ENCODE assay signal across 8 cellular contexts in the genomic region with DNA sequence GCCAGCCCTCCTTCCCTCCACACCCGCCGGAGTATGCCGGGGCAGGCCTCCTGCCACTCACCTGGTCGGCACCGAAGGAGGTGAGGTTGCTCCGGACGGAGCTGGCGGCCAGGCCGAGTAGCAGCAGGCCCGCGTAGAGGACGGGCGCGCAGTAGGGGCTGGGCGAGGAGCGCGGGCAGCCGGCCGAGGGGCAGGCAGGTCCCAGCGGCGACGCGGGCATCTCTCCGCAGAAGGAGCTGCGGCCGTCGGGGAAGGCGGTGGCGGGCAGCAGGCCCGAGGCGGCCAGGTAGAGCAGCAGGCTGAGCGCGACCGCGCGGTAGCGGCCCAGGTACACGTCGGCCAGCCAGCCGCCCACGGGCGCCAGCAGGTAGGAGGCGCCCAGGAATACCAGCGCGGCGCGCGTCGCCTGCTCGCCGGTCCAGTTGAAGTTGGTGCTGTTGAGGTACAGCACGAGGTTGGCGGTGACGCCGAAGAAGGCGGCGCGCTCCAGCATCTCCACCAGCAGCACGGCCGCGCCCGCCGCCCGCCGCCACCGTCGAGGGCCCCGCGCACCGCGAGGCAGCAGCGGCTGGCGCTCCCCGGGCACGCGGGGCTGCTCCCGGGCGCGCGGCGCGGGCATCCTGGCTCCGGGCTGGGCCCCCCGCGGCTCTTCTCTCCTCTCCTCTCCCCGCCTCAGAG.
DNase-seq lines count a peak whose midpoint lies in the region; ATAC-seq and TF ChIP-seq lines count a peak whose summit lies in the region.

No MANE protein-coding gene starts in this region.

- H3K4me3 ChIP-seq in foreskin fibroblast (ENCODE audit: low read depth in 1 of 2, low read length in 2 of 2) (peak overlapping the region; percentile 44 to 52), rectal smooth muscle tissue (ENCODE audit: low read length) (peak overlapping the region; percentile 72)

- H3K36me3 ChIP-seq in rectal smooth muscle tissue (ENCODE audit: control insufficient read depth, insufficient read depth, low read length), result no peaks in the 10 kb centered on the region

- H3K27ac ChIP-seq in rectal smooth muscle tissue (ENCODE audit: low read depth, low read length), result peak overlapping the region; percentile 22

- no peak for TF ChIP-seq CTCF in foreskin fibroblast (IDR thresholded peaks at IDR 0.05; ENCODE audit: low read depth, low read length)

- peaks cover 19% of the 10 kb centered on the region for H3K4me1 Mint-ChIP-seq in T-helper 1 cell treated with Interleukin-12 subunit alpha and Interleukin-12 subunit beta and Interleukin-4 antibody, amounts not matched to agents 30 μg/mL and 1 μg/mL, for 36 hours (ENCODE audit: low read depth)

- H3K4me3 Mint-ChIP-seq in T-helper 1 cell treated with Interleukin-12 subunit alpha and Interleukin-12 subunit beta and Interleukin-4 antibody, amounts not matched to agents 30 μg/mL and 1 μg/mL, for 36 hours, result peak overlapping the region; percentile 76

- no peak overlapping the region for H3K9ac ChIP-seq in rectal smooth muscle tissue (ENCODE audit: low read length)

- peak overlapping the region; percentile 49 for H3K27ac Mint-ChIP-seq in T-helper 1 cell treated with Interleukin-12 subunit alpha and Interleukin-12 subunit beta and Interleukin-4 antibody, amounts not matched to agents 30 μg/mL and 1 μg/mL, for 36 hours

- peaks cover 34% of the 10 kb centered on the region for H3K27me3 Mint-ChIP-seq in T-helper 1 cell treated with Interleukin-12 subunit alpha and Interleukin-12 subunit beta and Interleukin-4 antibody, amounts not matched to agents 30 μg/mL and 1 μg/mL, for 36 hours (ENCODE audit: low read depth)

- no peaks in the 10 kb centered on the region for H3K9me3 Mint-ChIP-seq in T-helper 1 cell treated with Interleukin-12 subunit alpha and Interleukin-12 subunit beta and Interleukin-4 antibody, amounts not matched to agents 30 μg/mL and 1 μg/mL, for 36 hours

- peak; percentile 26 for DNase-seq in EL
- DNase-seq in foreskin fibroblast, result peak in 1 of 2 donors; percentile 27
- no peak for DNase-seq in COLO829 (ENCODE audit: low spot score)

- no peaks in the 10 kb centered on the region for H3K36me3 Mint-ChIP-seq in T-helper 1 cell treated with Interleukin-12 subunit alpha and Interleukin-12 subunit beta and Interleukin-4 antibody, amounts not matched to agents 30 μg/mL and 1 μg/mL, for 36 hours (ENCODE audit: low read depth)

- H3K27me3 ChIP-seq in rectal smooth muscle tissue (ENCODE audit: control insufficient read depth, insufficient read depth, low read length), result no peaks in the 10 kb centered on the region

- H3K4me1 ChIP-seq in rectal smooth muscle tissue (ENCODE audit: control insufficient read depth, insufficient read depth, low read length), result no peaks in the 10 kb centered on the region

- no peak for ATAC-seq in HG02870 (IDR thresholded peaks at IDR 0.05; ENCODE audit: unreplicated experiment)
- ATAC-seq in GM18511 (IDR thresholded peaks at IDR 0.05; ENCODE audit: unreplicated experiment), result no peak
- ATAC-seq in HG03135 (IDR thresholded peaks at IDR 0.05; ENCODE audit: unreplicated experiment), result no peak
